ENCODE assay signal across 20 cellular contexts in the genomic region with DNA sequence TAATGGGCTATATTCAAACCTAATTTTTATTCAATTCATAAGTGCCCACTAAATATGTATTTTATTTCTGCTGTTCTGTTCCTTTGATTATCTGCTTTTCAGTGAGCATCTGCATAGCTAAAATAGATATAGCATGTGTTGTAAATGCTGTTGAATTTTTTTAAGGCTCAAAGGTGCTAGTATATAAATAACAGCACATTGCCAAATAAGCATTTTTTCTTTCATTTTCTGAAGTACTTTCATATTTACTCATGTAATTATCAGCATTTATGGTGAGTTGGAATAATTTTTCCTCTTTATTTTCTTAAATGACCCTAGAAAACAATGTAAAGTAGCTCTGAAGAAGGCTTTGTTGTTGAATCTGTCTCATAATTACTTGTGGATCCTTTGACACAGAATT.
"Had no signal": no experiment of that assay in that cellular context is flagged by ENCODE, and none has a peak within 500 bp of the region (broad histone marks: within the 10 kb centered on the region; RNA-seq: fewer than 3 reads in every experiment).

No MANE protein-coding gene starts in this region.

- H3K4me1 ChIP-seq: foreskin keratinocyte, suprapubic skin, transverse colon, uterus had no signal

- H3K4me3 ChIP-seq: neural progenitor cell, suprapubic skin, transverse colon, uterus had no signal

- DNase-seq: activated CD4-positive, alpha-beta T cell treated with anti-CD3 and anti-CD28 coated beads for 1 hour; activated CD8-positive, alpha-beta memory T cell treated with anti-CD3 and anti-CD28 coated beads for 24 hours; activated CD8-positive, alpha-beta memory T cell treated with anti-CD3 and anti-CD28 coated beads, Interleukin-2, amount 50 U/mL, for 48 hours; activated effector memory CD4-positive, alpha-beta T cell treated with Interleukin-2 at 50 U/mL for 16 hours; activated naive CD4-positive, alpha-beta T cell treated with anti-CD3 and anti-CD28 coated beads, Interleukin-2, amount 50 U/mL, for 16 hours; activated T-cell treated with anti-CD3 and anti-CD28 coated beads, Interleukin-2, amount 50 U/mL, for 48 hours; aorta; brain microvascular endothelial cell; central memory CD4-positive, alpha-beta T cell; foreskin keratinocyte; glutamatergic neuron; hippocampal formation; left cardiac atrium; mesenchymal stem cell; naive thymus-derived CD4-positive, alpha-beta T cell; transverse colon; uterus had no signal

- ATAC-seq: foreskin keratinocyte; left cardiac atrium; naive thymus-derived CD4-positive, alpha-beta T cell had no signal

- H3K27me3 ChIP-seq: brain microvascular endothelial cell, foreskin keratinocyte, neural progenitor cell, suprapubic skin, transverse colon, uterus had no signal

- H3K36me3 ChIP-seq: brain microvascular endothelial cell, uterus had no signal

- H3K9ac ChIP-seq: neural progenitor cell had no signal

- H3K27ac ChIP-seq: brain microvascular endothelial cell, foreskin keratinocyte, neural progenitor cell, suprapubic skin, transverse colon, uterus, VCaP had no signal

- H2AFZ ChIP-seq: neural progenitor cell had no signal

- H3K4me2 ChIP-seq: neural progenitor cell had no signal

- H3K9me3 ChIP-seq: suprapubic skin, transverse colon, uterus had no signal
